20 cellular contexts compared by ENCODE assay signal in the genomic region with DNA sequence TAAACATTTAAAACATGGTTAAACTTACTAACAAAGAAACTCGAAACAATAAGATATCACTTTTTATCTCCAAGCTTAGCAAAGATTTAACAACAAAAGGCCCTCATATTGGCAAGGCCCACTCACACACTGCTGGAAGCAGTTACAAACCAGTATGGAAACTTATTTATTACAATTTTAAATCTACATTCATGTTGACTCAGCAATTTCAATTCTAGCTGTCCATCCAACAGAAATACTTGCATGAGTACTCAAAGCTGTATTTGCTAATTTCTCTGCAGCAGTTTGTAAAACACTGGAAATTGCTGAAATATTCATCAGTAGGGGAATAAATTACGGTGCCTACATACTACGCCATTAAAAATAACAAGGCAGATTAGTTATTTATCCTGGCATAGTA. TPM values are rescaled to one million over a fixed set of nuclear protein-coding genes. Genes with fewer than 3 reads are reported as not detected.
DNase-seq lines count a peak whose midpoint lies in the region; ATAC-seq and TF ChIP-seq lines count a peak whose summit lies in the region.
"Had no signal": no experiment of that assay in that cellular context is flagged by ENCODE, and none has a peak within 500 bp of the region (broad histone marks: within the 10 kb centered on the region; RNA-seq: fewer than 3 reads in every experiment).

No MANE protein-coding gene starts in this region.

- no peak overlapping the region for H3K23ac ChIP-seq in mesenchymal stem cell (ENCODE audit: low read length in 2 of 2)

- H2BK120ac ChIP-seq in mesenchymal stem cell (ENCODE audit: low read depth, low read length), result no peak overlapping the region

- H2AFZ ChIP-seq in mesenchymal stem cell (ENCODE audit: low read depth, low read length), result no peak overlapping the region

- WGBS in mesenchymal stem cell, result 94% methylated on average over 3 of the region's 3 CpGs

- H3K4me3 Mint-ChIP-seq in CD8-positive, alpha-beta T cell, result peak overlapping the region; percentile 59

- no peaks in the 10 kb centered on the region for H3K9me3 ChIP-seq in A673 (ENCODE audit: low read depth, low read length, poor library complexity, severe bottlenecking)
- H3K9me3 ChIP-seq in CD8-positive, alpha-beta T cell (ENCODE audit: low read length), result no peaks in the 10 kb centered on the region
- no peaks in the 10 kb centered on the region for H3K9me3 ChIP-seq in mesenchymal stem cell (ENCODE audit: control insufficient read depth, low read length)
- H3K9me3 ChIP-seq in tibial artery, result no peaks in the 10 kb centered on the region
- no peaks in the 10 kb centered on the region for H3K9me3 ChIP-seq in lower lobe of right lung
- H3K9me3 ChIP-seq: neutrophil, right atrium auricular region, SK-N-SH had no signal

- H3K4me1 ChIP-seq in A673 (ENCODE audit: insufficient read depth, low read length, poor library complexity, severe bottlenecking), result peaks cover 15% of the 10 kb centered on the region
- H3K4me1 ChIP-seq in CD8-positive, alpha-beta T cell (ENCODE audit: insufficient read depth, low read length), result peaks cover 37% of the 10 kb centered on the region
- H3K4me1 ChIP-seq in mesenchymal stem cell (ENCODE audit: control insufficient read depth, insufficient read depth, low read depth, low read length), result peaks cover 10% of the 10 kb centered on the region
- H3K4me1 ChIP-seq in tibial artery, result peaks cover 0 to 22% (median 13%) of the 10 kb centered on the region in 4 donors
- peaks cover 33% of the 10 kb centered on the region for H3K4me1 ChIP-seq in lower lobe of right lung

- H2BK15ac ChIP-seq in mesenchymal stem cell (ENCODE audit: low read depth, poor library complexity, severe bottlenecking), result no peak overlapping the region

- H2AK5ac ChIP-seq in mesenchymal stem cell (ENCODE audit: low read length, severe bottlenecking), result no peak overlapping the region

- no peak overlapping the region for H3K4me2 ChIP-seq in mesenchymal stem cell (ENCODE audit: low read length, poor library complexity, severe bottlenecking)
- H3K4me2 ChIP-seq: SK-N-SH had no signal

- H3K27me3 ChIP-seq in A673 (replicated peaks; ENCODE audit: insufficient read depth, low read depth, low read length, poor library complexity) (no peaks in the 10 kb centered on the region), mesenchymal stem cell (ENCODE audit: control insufficient read depth in 1 of 2, insufficient read depth in 1 of 2, low read length in 2 of 2) (no peaks in the 10 kb centered on the region), tibial artery (no peaks in the 10 kb centered on the region), lower lobe of right lung (ENCODE audit: low read depth) (no peaks in the 10 kb centered on the region)
- H3K27me3 ChIP-seq in CD8-positive, alpha-beta T cell (ENCODE audit: insufficient read depth, low read length), result no peaks in the 10 kb centered on the region
- H3K27me3 ChIP-seq: neutrophil, right atrium auricular region had no signal

- H3K27ac Mint-ChIP-seq in CD8-positive, alpha-beta T cell, result peak overlapping the region; percentile 13

- H3K18ac ChIP-seq in mesenchymal stem cell (ENCODE audit: low read depth in 1 of 2, low read length in 2 of 2), result no peak overlapping the region

- no peak overlapping the region for H3K4me3 ChIP-seq in A673 (ENCODE audit: low read depth, low read length, poor library complexity, severe bottlenecking)
- no peak overlapping the region for H3K4me3 ChIP-seq in CD8-positive, alpha-beta T cell (ENCODE audit: low read depth, low read length)
- peak overlapping the region in 1 of 2 experiments; percentile 27 for H3K4me3 ChIP-seq in mesenchymal stem cell (ENCODE audit: insufficient read depth in 1 of 2, low read depth in 1 of 2, low read length in 2 of 2)
- H3K4me3 ChIP-seq in tibial artery, result no peak overlapping the region
- H3K4me3 ChIP-seq in lower lobe of right lung, result no peak overlapping the region
- H3K4me3 ChIP-seq: lung, right atrium auricular region had no signal

- H3K36me3 ChIP-seq in A673 (ENCODE audit: insufficient read depth, low read length, poor library complexity, severe bottlenecking) (peaks cover 16% of the 10 kb centered on the region), mesenchymal stem cell (ENCODE audit: control insufficient read depth in 1 of 2, insufficient read depth in 2 of 2, low read depth in 1 of 2, low read length in 2 of 2) (peaks cover 10 to 29% of the 10 kb centered on the region in 2 experiments), tibial artery (peaks cover 0 to 13% (median 7%) of the 10 kb centered on the region in 3 donors), lower lobe of right lung (peaks cover 31% of the 10 kb centered on the region)
- peaks cover 5% of the 10 kb centered on the region for H3K36me3 ChIP-seq in CD8-positive, alpha-beta T cell (ENCODE audit: insufficient read depth, low read length)

- H4K8ac ChIP-seq in mesenchymal stem cell (ENCODE audit: low read length), result no peak overlapping the region

- no peak overlapping the region for H2BK5ac ChIP-seq in mesenchymal stem cell (ENCODE audit: low read depth, low read length, poor library complexity, severe bottlenecking)

- no peak overlapping the region for H2BK12ac ChIP-seq in mesenchymal stem cell (ENCODE audit: low read length in 2 of 2)

- DNase-seq in A673 (ENCODE audit: low spot score), result no peak
- no peak for DNase-seq in CD8-positive, alpha-beta T cell
- DNase-seq in mesenchymal stem cell, result no peak
- no peak for DNase-seq in tibial artery
- no peak for DNase-seq in NCI-H146 (lab: John Stamatoyannopoulos, UW)
- no peak for DNase-seq in lower lobe of right lung
- DNase-seq: activated CD4-positive, alpha-beta T cell treated with anti-CD3 and anti-CD28 coated beads, Interleukin-2, amount 50 U/mL, for 4 hours; activated effector memory CD4-positive, alpha-beta T cell treated with anti-CD3 and anti-CD28 coated beads, Interleukin-2, amount 50 U/mL, for 16 hours; cortex of kidney; glutamatergic neuron; MV-4-11; NCI-H69; SK-N-SH; stimulated activated CD4-positive, alpha-beta T cell treated with anti-CD3 and anti-CD28 coated beads, Interleukin-1b, Interleukin-23, amount 100 ng/mL, for 48 hours had no signal

- no peak overlapping the region for H3K4ac ChIP-seq in mesenchymal stem cell (ENCODE audit: low read depth in 1 of 2, low read length in 2 of 2)

- TF ChIP-seq CTCF in A673 (conservative IDR thresholded peaks at IDR 0.05; ENCODE audit: low read depth, low read length) (no peak), VCaP (conservative IDR thresholded peaks at IDR 0.05) (no peak), tibial artery (IDR thresholded peaks at IDR 0.05) (no peak), lower lobe of right lung (IDR thresholded peaks at IDR 0.05) (no peak)
- TF ChIP-seq CTCF in CD8-positive, alpha-beta T cell (IDR thresholded peaks at IDR 0.05), result no peak

- H3K27me3 Mint-ChIP-seq in CD8-positive, alpha-beta T cell (ENCODE audit: low read depth), result no peaks in the 10 kb centered on the region

- H3K79me1 ChIP-seq in mesenchymal stem cell (replicated peaks; ENCODE audit: low read length, poor library complexity, severe bottlenecking), result peaks cover 19% of the 10 kb centered on the region

- POLR2A ChIA-PET in A673 (lab: Charles Lee; ENCODE audit: low non-redundant PET), result no interaction called here
- POLR2A ChIA-PET in CD8-positive, alpha-beta T cell (lab: Charles Lee), result no interaction called here

- no peak overlapping the region for H3K14ac ChIP-seq in mesenchymal stem cell (ENCODE audit: low read length in 2 of 2)

- no peak for ATAC-seq in CD8-positive, alpha-beta T cell
- ATAC-seq in lower lobe of right lung, result no peak
- ATAC-seq: Panc1 had no signal

- no peaks in the 10 kb centered on the region for H3K9me3 Mint-ChIP-seq in CD8-positive, alpha-beta T cell

- peaks cover 25% of the 10 kb centered on the region for H3K36me3 Mint-ChIP-seq in CD8-positive, alpha-beta T cell

- peak overlapping the region; percentile 0 for H3K27ac ChIP-seq in A673 (ENCODE audit: low read depth, low read length, poor library complexity, severe bottlenecking)
- no peak overlapping the region for H3K27ac ChIP-seq in CD8-positive, alpha-beta T cell (ENCODE audit: low read depth, low read length)
- peak overlapping the region; percentile 99; the same call in 1 of the 2 replicates for H3K27ac ChIP-seq in VCaP
- no peak overlapping the region for H3K27ac ChIP-seq in mesenchymal stem cell (ENCODE audit: low read length, poor library complexity, severe bottlenecking)
- H3K27ac ChIP-seq in tibial artery, result peak overlapping the region in 1 of 2 donors; percentile 2
- H3K27ac ChIP-seq in lower lobe of right lung, result no peak overlapping the region
- H3K27ac ChIP-seq: epithelial cell of prostate, neutrophil, right atrium auricular region had no signal

- CTCF ChIA-PET in A673 (lab: Charles Lee), result no interaction called here
- CTCF ChIA-PET in CD8-positive, alpha-beta T cell (lab: Charles Lee), result no interaction called here

- H4K91ac ChIP-seq in mesenchymal stem cell (ENCODE audit: low read length), result no peak overlapping the region

- peaks cover 45% of the 10 kb centered on the region for H3K4me1 Mint-ChIP-seq in CD8-positive, alpha-beta T cell (ENCODE audit: low read depth)

- intact Hi-C loops in A673 (cut with micrococcal nuclease; ENCODE audit: unreplicated experiment), result no loop called here
- intact Hi-C loops in CD8-positive, alpha-beta T cell (cut with DNase I, micrococcal nuclease), result loop anchor here in 1 of 2 experiments (10.0 kb wide), 1 partner anchor 452 kb away; a partner anchor contains a TSS
- intact Hi-C loops in tibial artery (cut with DNase I; ENCODE audit: low total_unique reads), result no loop called here
- intact Hi-C loops in lower lobe of right lung (cut with DNase I), result no loop called here

- peak overlapping the region; percentile 42 for H3K9ac ChIP-seq in mesenchymal stem cell (ENCODE audit: low read length)
- H3K9ac ChIP-seq: SK-N-SH had no signal

- no TSS peak for BruUV-seq in A673 (replicated peaks; lab: Mats Ljungman, UMichigan)

RNA-seq across cellular contexts. Expression of a gene that starts 2.8 kb away (rescaled TPM):
- total RNA-seq in A673 (2021), result 296 and 373 TPM in 2 replicates
- total RNA-seq in CD8-positive, alpha-beta T cell, result 100 to 1,000 TPM; 170 to 172 TPM
- 141 TPM for polyA plus RNA-seq in mesenchymal stem cell (2013, experiment 1 of 2)
- 142 TPM for polyA plus RNA-seq in mesenchymal stem cell (2013, experiment 2 of 2)
- total RNA-seq in lower lobe of right lung, result 155 TPM

RNA-seq across cellular contexts. Expression of a gene that starts 20.9 kb away (rescaled TPM):
- total RNA-seq in A673 (2021), result 48.5 and 51.6 TPM in 2 replicates
- total RNA-seq in CD8-positive, alpha-beta T cell, result 10 to 100 TPM; 22.3 to 25.1 TPM
- polyA plus RNA-seq in mesenchymal stem cell (2013, experiment 1 of 2), result 24.7 TPM
- polyA plus RNA-seq in mesenchymal stem cell (2013, experiment 2 of 2), result 25.6 TPM
- total RNA-seq in lower lobe of right lung, result 21.2 TPM

RNA-seq across cellular contexts. Expression of a gene that starts 54.2 kb away (rescaled TPM):
- 30.6 and 31.2 TPM in 2 replicates for total RNA-seq in A673 (2021)
- total RNA-seq in CD8-positive, alpha-beta T cell, result 10 to 100 TPM; 29.2 to 30.0 TPM
- 10.1 TPM for polyA plus RNA-seq in mesenchymal stem cell (2013, experiment 1 of 2)
- 10.5 TPM for polyA plus RNA-seq in mesenchymal stem cell (2013, experiment 2 of 2)
- total RNA-seq in lower lobe of right lung, result 20.5 TPM

Comparison
In these comparisons a context has a peak if more than half of its experiments do, and no peak if none do; other contexts are left out.
1. H3K27ac ChIP-seq: peak in A673 (single experiment) and VCaP (single experiment); none in CD8-positive, alpha-beta T cell (single experiment), mesenchymal stem cell (single experiment) and lower lobe of right lung (single experiment).